In the genomic region with DNA sequence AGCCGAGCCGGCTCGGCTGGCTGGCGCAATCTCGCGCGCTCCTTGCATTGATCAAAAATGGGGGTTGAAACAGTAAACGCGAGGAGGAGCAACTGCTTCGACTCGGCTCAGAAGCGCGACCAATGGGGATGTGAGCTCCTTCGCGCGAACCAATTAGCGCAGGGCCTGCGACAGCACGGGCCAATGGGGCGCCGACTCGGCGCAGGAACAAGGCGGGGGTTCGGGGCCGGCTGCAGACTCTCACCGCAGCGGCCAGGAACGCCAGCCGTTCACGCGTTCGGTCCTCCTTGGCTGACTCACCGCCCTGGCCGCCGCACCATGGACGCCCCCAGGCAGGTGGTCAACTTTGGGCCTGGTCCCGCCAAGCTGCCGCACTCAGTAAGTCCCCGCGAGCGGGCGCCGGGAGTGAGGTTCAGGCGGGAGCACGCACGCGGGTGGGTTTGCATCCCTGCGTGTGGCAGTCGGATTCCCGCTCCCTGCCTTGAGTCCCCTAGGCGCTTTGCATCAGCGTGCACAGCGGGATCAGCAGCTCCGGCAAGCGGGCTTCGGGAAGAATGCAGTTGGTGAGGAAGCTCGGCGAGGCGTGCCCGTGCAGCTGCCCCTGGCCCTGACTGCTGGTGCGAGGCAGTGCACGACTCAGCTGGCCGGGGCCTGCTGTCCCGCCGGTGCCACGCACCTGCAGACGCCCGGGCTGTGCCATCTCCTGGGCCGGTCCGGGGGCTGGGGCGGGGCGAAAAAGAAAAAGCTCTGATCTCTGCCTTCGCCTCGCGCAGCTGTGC, we compare ENCODE assay signal across 1 cellular context.
TF ChIP-seq lines count a peak whose summit lies in the region.

TSS of gene PSAT1 (plus strand) at position 233 of the 779 bp plus-strand sequence. CDS start at position 319, 86 bp downstream.

TF ChIP-seq in GM12878, 131 proteins besides CTCF, POLR2A, EP300 and RAD21 (continued from another document):
- TF ChIP-seq HDAC2 (IDR thresholded peaks at IDR 0.05) (no peak), SUPT20H (IDR thresholded peaks at IDR 0.05; ENCODE audit: borderline replicate concordance, control insufficient read depth, low read depth, low read length) (no peak), ESRRA (IDR thresholded peaks at IDR 0.05; ENCODE audit: low read length) (no peak), RUNX3 (IDR thresholded peaks at IDR 0.05; ENCODE audit: low read length) (peak; percentile 55), SP1 (IDR thresholded peaks at IDR 0.05; ENCODE audit: low read depth, low read length) (peak; percentile 98), CREM (IDR thresholded peaks at IDR 0.05; ENCODE audit: low read depth) (0 out of 2 replicates have a peak, but pooled peaks have one; percentile 8), RFX5 (IDR thresholded peaks at IDR 0.05; ENCODE audit: low read depth, low read length) (peak; percentile 78; the same call in 1 of the 2 replicates), SMARCA5 (IDR thresholded peaks at IDR 0.05) (peak; percentile 26; the same call in 1 of the 2 replicates), NR2F1 (conservative IDR thresholded peaks at IDR 0.05) (no peak), NBN (IDR thresholded peaks at IDR 0.05) (no peak), YY1 (IDR thresholded peaks at IDR 0.05; ENCODE audit: low read depth, low read length) (0 out of 2 replicates have a peak, but pooled peaks have one; percentile 18), MYC (IDR thresholded peaks at IDR 0.05; ENCODE audit: insufficient read depth, insufficient read length, insufficient replicate concordance, low read length, severe bottlenecking) (peak; percentile 17), DPF2 (IDR thresholded peaks at IDR 0.05) (0 out of 2 replicates have a peak, but pooled peaks have one; percentile 47), ZNF274 (IDR thresholded peaks at IDR 0.05; ENCODE audit: insufficient read depth, insufficient read length) (no peak), IKZF1 (conservative IDR thresholded peaks at IDR 0.05) (peak; percentile 59), POLR2AphosphoS5 (IDR thresholded peaks at IDR 0.05; ENCODE audit: low read length) (peak; percentile 49; the same call in 1 of the 2 replicates), SPI1 (IDR thresholded peaks at IDR 0.05; ENCODE audit: borderline replicate concordance, insufficient read depth, low read depth, low read length) (no peak), MXI1 (IDR thresholded peaks at IDR 0.05; ENCODE audit: low read depth, low read length) (no peak), TARDBP (IDR thresholded peaks at IDR 0.05; ENCODE audit: borderline replicate concordance) (0 out of 2 replicates have a peak, but pooled peaks have one; percentile 35), SIX5 (IDR thresholded peaks at IDR 0.05; ENCODE audit: low read depth, low read length, severe bottlenecking) (no peak), BHLHE40 (IDR thresholded peaks at IDR 0.05; ENCODE audit: borderline replicate concordance in 1 of 2, low read depth in 2 of 2, low read length in 1 of 2) (peak in 1 of 2 experiments; percentile 46; a peak in 1 of 4 replicates)
- TF ChIP-seq, protein P1, sequence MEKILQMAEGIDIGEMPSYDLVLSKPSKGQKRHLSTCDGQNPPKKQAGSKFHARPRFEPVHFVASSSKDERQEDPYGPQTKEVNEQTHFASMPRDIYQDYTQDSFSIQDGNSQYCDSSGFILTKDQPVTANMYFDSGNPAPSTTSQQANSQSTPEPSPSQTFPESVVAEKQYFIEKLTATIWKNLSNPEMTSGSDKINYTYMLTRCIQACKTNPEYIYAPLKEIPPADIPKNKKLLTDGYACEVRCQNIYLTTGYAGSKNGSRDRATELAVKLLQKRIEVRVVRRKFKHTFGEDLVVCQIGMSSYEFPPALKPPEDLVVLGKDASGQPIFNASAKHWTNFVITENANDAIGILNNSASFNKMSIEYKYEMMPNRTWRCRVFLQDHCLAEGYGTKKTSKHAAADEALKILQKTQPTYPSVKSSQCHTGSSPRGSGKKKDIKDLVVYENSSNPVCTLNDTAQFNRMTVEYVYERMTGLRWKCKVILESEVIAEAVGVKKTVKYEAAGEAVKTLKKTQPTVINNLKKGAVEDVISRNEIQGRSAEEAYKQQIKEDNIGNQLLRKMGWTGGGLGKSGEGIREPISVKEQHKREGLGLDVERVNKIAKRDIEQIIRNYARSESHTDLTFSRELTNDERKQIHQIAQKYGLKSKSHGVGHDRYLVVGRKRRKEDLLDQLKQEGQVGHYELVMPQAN (conservative IDR thresholded peaks at IDR 0.05): no peak
- TF ChIP-seq, protein P2, sequence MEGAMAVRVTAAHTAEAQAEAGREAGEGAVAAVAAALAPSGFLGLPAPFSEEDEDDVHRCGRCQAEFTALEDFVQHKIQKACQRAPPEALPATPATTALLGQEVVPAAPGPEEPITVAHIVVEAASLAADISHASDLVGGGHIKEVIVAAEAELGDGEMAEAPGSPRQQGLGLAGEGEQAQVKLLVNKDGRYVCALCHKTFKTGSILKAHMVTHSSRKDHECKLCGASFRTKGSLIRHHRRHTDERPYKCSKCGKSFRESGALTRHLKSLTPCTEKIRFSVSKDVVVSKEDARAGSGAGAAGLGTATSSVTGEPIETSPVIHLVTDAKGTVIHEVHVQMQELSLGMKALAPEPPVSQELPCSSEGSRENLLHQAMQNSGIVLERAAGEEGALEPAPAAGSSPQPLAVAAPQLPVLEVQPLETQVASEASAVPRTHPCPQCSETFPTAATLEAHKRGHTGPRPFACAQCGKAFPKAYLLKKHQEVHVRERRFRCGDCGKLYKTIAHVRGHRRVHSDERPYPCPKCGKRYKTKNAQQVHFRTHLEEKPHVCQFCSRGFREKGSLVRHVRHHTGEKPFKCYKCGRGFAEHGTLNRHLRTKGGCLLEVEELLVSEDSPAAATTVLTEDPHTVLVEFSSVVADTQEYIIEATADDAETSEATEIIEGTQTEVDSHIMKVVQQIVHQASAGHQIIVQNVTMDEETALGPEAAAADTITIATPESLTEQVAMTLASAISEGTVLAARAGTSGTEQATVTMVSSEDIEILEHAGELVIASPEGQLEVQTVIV (IDR thresholded peaks at IDR 0.05; ENCODE audit: borderline replicate concordance, partially characterized antibody): no peak
